In genomic region chr1:44594871-44595735, GRCh38 we compare ENCODE assay signal across 8 cellular contexts.
DNase-seq lines count a peak whose midpoint lies in the region; ATAC-seq and TF ChIP-seq lines count a peak whose summit lies in the region.

No MANE protein-coding gene starts in this region.

- no peaks in the 10 kb centered on the region for H3K9me3 Mint-ChIP-seq in CD14-positive monocyte

- DNase-seq in CD14-positive monocyte (ENCODE audit: low spot score) = peak; percentile 74
- peak; percentile 16 for DNase-seq in NCI-H1694 treated with DMSO at 0.1 percent for 48 hours (lab: John Stamatoyannopoulos, UW)
- peak; percentile 48 to 72 (median 58) for DNase-seq in activated CD4-positive, CD25-positive, alpha-beta regulatory T cell (lab: John Stamatoyannopoulos, UW)
- DNase-seq in mammary epithelial cell = peak; percentile 33
- DNase-seq in stimulated activated CD4-positive, alpha-beta T cell treated with anti-CD3 and anti-CD28 coated beads, Interleukin-2, amount 100 ng/mL, for 4 hours (ENCODE audit: low read depth) = peak; percentile 53

- no peak overlapping the region for H3K27ac ChIP-seq in mammary epithelial cell (ENCODE audit: insufficient read depth, low read depth, low read length)
- H3K27ac ChIP-seq in layer of hippocampus (ENCODE audit: low read depth, low read length) = peak overlapping the region; percentile 88

- no peaks in the 10 kb centered on the region for H3K79me2 ChIP-seq in mammary epithelial cell (ENCODE audit: insufficient read depth, low read length)

- intact Hi-C loops in CD14-positive monocyte (cut with micrococcal nuclease) = loop anchor here (1.0 to 10.0 kb wide), 2 partner anchors 217 to 380 kb away; partner anchors contain the start of gene DMAP1 (in 1 of the 2)
- intact Hi-C loops in mammary epithelial cell (cut with micrococcal nuclease) = loop anchor here (1.0 to 10.0 kb wide), 6 partner anchors 217 to 832 kb away; no protein-coding TSS in a partner anchor

- H3K4me2 ChIP-seq in mammary epithelial cell (ENCODE audit: insufficient read depth, low read depth, low read length) = no peak overlapping the region

- no peaks in the 10 kb centered on the region for H3K4me1 ChIP-seq in mammary epithelial cell (ENCODE audit: insufficient read depth, low read length)

- no peaks in the 10 kb centered on the region for H3K36me3 Mint-ChIP-seq in CD14-positive monocyte

- H3K4me1 Mint-ChIP-seq in CD14-positive monocyte = peaks cover 20% of the 10 kb centered on the region

- H3K36me3 ChIP-seq in mammary epithelial cell (ENCODE audit: insufficient read depth, low read length) = no peaks in the 10 kb centered on the region

- peaks cover 8% of the 10 kb centered on the region for H3K27me3 ChIP-seq in mammary epithelial cell (ENCODE audit: insufficient read depth, low read length)
- no peaks in the 10 kb centered on the region for H3K27me3 ChIP-seq in layer of hippocampus (ENCODE audit: control insufficient read depth, insufficient read depth, low read length)

- CTCF ChIA-PET in mammary epithelial cell (lab: Charles Lee; ENCODE audit: low non-redundant PET) = interaction anchor here (0.5 to 1.0 kb wide), 3 partner anchors 198 to 1106 kb away, joined by 3 to 6 read pairs (median 5); no protein-coding TSS in a partner anchor

- no peak overlapping the region for H3K4me3 Mint-ChIP-seq in CD14-positive monocyte

- H3K4me3 ChIP-seq in mammary epithelial cell (replicated peaks in 1 of 3; ENCODE audit: insufficient read depth in 1 of 3, low read depth in 2 of 3, low read length in 3 of 3) = no peak overlapping the region

- peaks cover 0 to 3% (median 3%) of the 10 kb centered on the region in 3 donors for H3K27me3 Mint-ChIP-seq in CD14-positive monocyte (ENCODE audit: low read depth in 3 of 3)

- TF ChIP-seq CTCF in CD14-positive monocyte (IDR thresholded peaks at IDR 0.05) (peak; percentile 99), mammary epithelial cell (conservative IDR thresholded peaks at IDR 0.05 in 1 of 2, IDR thresholded peaks at IDR 0.05 in 1 of 2; ENCODE audit: extremely low read depth in 1 of 2, insufficient read depth in 1 of 2, low read depth in 1 of 2, low read length in 2 of 2) (peak; percentile 87 to 97)

- no peak overlapping the region for H3K9ac ChIP-seq in mammary epithelial cell (ENCODE audit: insufficient read depth, low read length)

- H4K20me1 ChIP-seq in mammary epithelial cell (ENCODE audit: insufficient read depth, low read length) = no peaks in the 10 kb centered on the region

- H2AFZ ChIP-seq in mammary epithelial cell (ENCODE audit: low read depth, low read length) = no peak overlapping the region

- in situ Hi-C loops in mammary epithelial cell (cut with MboI; ENCODE audit: low sequenced_read_pairs in 2 of 2) = loop anchor here (5.0 to 25.0 kb wide), 4 partner anchors 218 to 533 kb away; partner anchors contain the start of gene DMAP1 (in 2 of the 2)

- peak overlapping the region in 1 of 7 donors; percentile 64 for H3K27ac Mint-ChIP-seq in CD14-positive monocyte

- ATAC-seq in GM21723 (IDR thresholded peaks at IDR 0.05; ENCODE audit: unreplicated experiment) (peak; percentile 60), GM18498 (IDR thresholded peaks at IDR 0.05; ENCODE audit: unreplicated experiment) (no peak)

- H3K9me3 ChIP-seq in mammary epithelial cell (replicated peaks; ENCODE audit: insufficient read depth, low read length) = no peaks in the 10 kb centered on the region

- dilution Hi-C loops in mammary epithelial cell (cut with HindIII; ENCODE audit: low sequenced_read_pairs) = no loop called here

- no TSS peak for BruUV-seq in mammary epithelial cell (replicated peaks; lab: Mats Ljungman, UMichigan)

- 13% methylated on average over 13 of the region's 14 CpGs for WGBS in mammary epithelial cell (ENCODE audit: low coverage, missing lambda C conversion rate)

Comparison
In these comparisons a context has a peak if more than half of its experiments do, and no peak if none do; other contexts are left out.
1. DNase-seq: peak in every context shown above with its lines; median percentile 74 in CD14-positive monocyte; 58 in activated CD4-positive, CD25-positive, alpha-beta regulatory T cell; 53 in stimulated activated CD4-positive, alpha-beta T cell treated with anti-CD3 and anti-CD28 coated beads, Interleukin-2, amount 100 ng/mL, for 4 hours; 33 in mammary epithelial cell; 16 in NCI-H1694 treated with DMSO at 0.1 percent for 48 hours.